9 cellular contexts compared by ENCODE assay signal in the genomic region with DNA sequence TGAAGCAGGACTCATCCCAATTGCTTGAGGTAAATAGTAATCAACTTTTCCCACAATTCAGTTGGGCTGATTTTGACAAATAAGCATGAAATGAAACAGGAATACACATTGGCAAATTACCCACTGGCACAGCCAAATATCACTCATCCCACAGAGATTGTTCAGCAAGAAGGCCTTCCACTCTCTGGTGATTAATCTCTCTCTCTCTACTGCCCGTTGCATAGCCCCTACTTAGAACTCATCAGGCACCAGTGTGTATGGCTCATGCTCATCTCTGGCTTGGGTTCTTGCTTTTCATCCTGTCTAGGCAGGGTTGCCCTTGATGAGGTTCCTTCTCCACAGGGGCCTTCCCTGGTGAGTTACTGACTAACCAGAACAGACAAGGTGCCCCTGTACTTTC. TPM values are rescaled to one million over a fixed set of nuclear protein-coding genes. Genes with fewer than 3 reads are reported as not detected.
DNase-seq lines count a peak whose midpoint lies in the region; ATAC-seq, FAIRE-seq and TF ChIP-seq lines count a peak whose summit lies in the region.
"Had no signal": no experiment of that assay in that cellular context is flagged by ENCODE, and none has a peak within 500 bp of the region (broad histone marks: within the 10 kb centered on the region; RNA-seq: fewer than 3 reads in every experiment).

No MANE protein-coding gene starts in this region.

- peak overlapping the region; percentile 77 for H3K27ac ChIP-seq in epithelial cell of prostate
- no peak overlapping the region for H3K27ac ChIP-seq in pancreas

- H3K36me3 ChIP-seq in pancreas, result peaks cover 0 to 12% (median 3%) of the 10 kb centered on the region in 3 donors

- intact Hi-C loops in Calu3 (cut with micrococcal nuclease; ENCODE audit: unreplicated experiment), result no loop called here
- intact Hi-C loops in pancreas (cut with DNase I), result no loop called here

- no peaks in the 10 kb centered on the region for H3K27me3 Mint-ChIP-seq in Calu3 (ENCODE audit: unreplicated experiment)

- no peak overlapping the region for H3K27ac Mint-ChIP-seq in Calu3 (ENCODE audit: unreplicated experiment)

- peaks cover 23% of the 10 kb centered on the region for H3K36me3 Mint-ChIP-seq in Calu3 (ENCODE audit: insufficient read depth, unreplicated experiment)

- 71 to 73% methylated on average over 1 of the region's 1 CpG for WGBS in pancreas, 2 donors

- TF ChIP-seq CTCF in Calu3 (IDR thresholded peaks at IDR 0.05; ENCODE audit: unreplicated experiment) (no peak), pancreas (IDR thresholded peaks at IDR 0.05) (no peak)

- H3K4me3 ChIP-seq in pancreas, result peak overlapping the region in 3 of 4 donors; percentile 58 to 91 (median 73)

- H3K4me3 Mint-ChIP-seq in Calu3 (ENCODE audit: low read depth, unreplicated experiment), result peak overlapping the region; percentile 97

- TSS peak; percentile 66 for BruUV-seq in Calu3 (replicated peaks; lab: Mats Ljungman, UMichigan)

- DNase-seq in Calu3, result no peak
- peak; percentile 46 for DNase-seq in RCC 7860 (ENCODE audit: low spot score)
- no peak for DNase-seq in epithelial cell of prostate (ENCODE audit: low read depth, low spot score)
- no peak for DNase-seq in pancreas
- no peak for DNase-seq in epidermal melanocyte (ENCODE audit: insufficient read length, low spot score)
- DNase-seq in amygdala (lab: John Stamatoyannopoulos, UW), result no peak
- DNase-seq in inferior parietal cortex (ENCODE audit: extremely low spot score), result no peak

- peaks cover 9 to 18% (median 15%) of the 10 kb centered on the region in 3 donors for H3K4me1 ChIP-seq in pancreas

- no peaks in the 10 kb centered on the region for H3K9me3 ChIP-seq in pancreas

- CTCF ChIA-PET in Calu3 (lab: Charles Lee), result no interaction called here

- FAIRE-seq in RCC 7860 (lab: Jason Lieb, UNC) (no peak), pancreas (lab: Jason Lieb, UNC) (no peak)
- FAIRE-seq: TTC549 had no signal

- no peak for ATAC-seq in pancreas
- ATAC-seq in GM21360 (IDR thresholded peaks at IDR 0.05; ENCODE audit: unreplicated experiment), result no peak

- no peaks in the 10 kb centered on the region for H3K9me3 Mint-ChIP-seq in Calu3 (ENCODE audit: low read depth, unreplicated experiment)

- H3K27me3 ChIP-seq in pancreas, result no peaks in the 10 kb centered on the region

- peaks cover 11% of the 10 kb centered on the region for H3K4me1 Mint-ChIP-seq in Calu3 (ENCODE audit: low read depth, unreplicated experiment)

RNA-seq across cellular contexts. Expression of a gene that starts 1.1 kb away (rescaled TPM):
- total RNA-seq in Calu3 (2022) (48.5 and 49.4 TPM in 2 replicates), pancreas (10 to 100 TPM; 35.9 to 56.9 (median 47.0) TPM)
- polyA plus RNA-seq in pancreas, result 10 to 100 TPM; 36.3 to 40.5 TPM

RNA-seq across cellular contexts. Expression of a gene that starts 30.8 kb away (rescaled TPM):
- total RNA-seq in Calu3 (2022), result 1.8 and 5.1 TPM in 2 replicates
- 1 to 10 TPM; 1.0 to 2.5 (median 1.3) TPM for total RNA-seq in pancreas
- 1 to 10 TPM in 1 of 2 donors, under 1 TPM in 1; 0.35 to 1.8 TPM for polyA plus RNA-seq in pancreas

RNA-seq across cellular contexts. Expression of a gene that starts 30.9 kb away (rescaled TPM):
- 7.3 and 7.5 TPM in 2 replicates for total RNA-seq in Calu3 (2022)
- total RNA-seq in pancreas, result 1 to 10 TPM; 1.9 to 6.4 (median 3.8) TPM
- 10 to 100 TPM; 18.6 to 21.8 TPM for polyA plus RNA-seq in pancreas

RNA-seq across cellular contexts. Expression of a gene that starts 57.1 kb away (rescaled TPM):
- total RNA-seq in Calu3 (2022) (169 and 193 TPM in 2 replicates), pancreas (10 to 100 TPM in 4 of 6 donors, 1 to 10 TPM in 2; 7.3 to 49.5 (median 14.5) TPM)
- polyA plus RNA-seq in pancreas, result 10 to 100 TPM; 16.3 to 16.5 TPM
